9 cellular contexts compared by ENCODE assay signal in the genomic region with DNA sequence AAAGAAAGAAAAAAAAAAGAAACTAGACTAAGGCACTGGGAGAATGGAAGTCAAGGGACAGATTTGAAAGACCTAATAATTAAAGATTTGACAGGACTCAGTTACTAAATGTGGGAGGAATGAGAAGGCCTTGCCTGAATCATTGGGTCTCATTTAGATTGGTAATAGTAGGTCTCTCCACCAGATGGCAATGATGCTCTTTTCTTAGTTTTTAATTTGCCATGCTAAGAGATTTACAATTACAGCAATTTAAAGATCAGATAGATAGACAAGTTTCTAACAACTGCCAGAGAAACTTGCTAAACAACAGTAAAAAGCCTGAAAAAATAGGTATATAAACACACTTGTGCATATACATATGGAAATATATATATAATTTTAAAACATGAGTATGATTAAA. TPM values are rescaled to one million over a fixed set of nuclear protein-coding genes. Genes with fewer than 3 reads are reported as not detected.
DNase-seq lines count a peak whose midpoint lies in the region; ATAC-seq, FAIRE-seq and TF ChIP-seq lines count a peak whose summit lies in the region.
"Had no signal": no experiment of that assay in that cellular context is flagged by ENCODE, and none has a peak within 500 bp of the region (broad histone marks: within the 10 kb centered on the region; RNA-seq: fewer than 3 reads in every experiment).

No MANE protein-coding gene starts in this region.

- H3K4me2 ChIP-seq in Loucy (ENCODE audit: low read depth, low read length, poor library complexity, severe bottlenecking) (no peak overlapping the region), astrocyte (ENCODE audit: low read length) (no peak overlapping the region)
- H3K4me2 ChIP-seq: BLaER1 treated with 17β-estradiol and CSF1 and Interleukin-3, amounts not matched to agents 10 nM and 100 nM had no signal

- H3K9ac ChIP-seq in Loucy (ENCODE audit: low read depth, low read length, poor library complexity, severe bottlenecking) (no peak overlapping the region), astrocyte (ENCODE audit: low read length) (no peak overlapping the region)

- ATAC-seq in GM18909 (IDR thresholded peaks at IDR 0.05; ENCODE audit: poor library complexity, unreplicated experiment), result no peak

- no peak overlapping the region for H3K27ac Mint-ChIP-seq in astrocyte (ENCODE audit: unreplicated experiment)

- H4K20me1 ChIP-seq in Loucy (ENCODE audit: insufficient read depth, low read length, poor library complexity, severe bottlenecking), result no peaks in the 10 kb centered on the region
- no peaks in the 10 kb centered on the region for H4K20me1 ChIP-seq in astrocyte (ENCODE audit: insufficient read depth, low read length)
- H4K20me1 ChIP-seq: BLaER1 treated with 17β-estradiol and CSF1 and Interleukin-3, amounts not matched to agents 10 nM and 100 nM had no signal

- H2AFZ ChIP-seq in Loucy (ENCODE audit: low read length) (no peak overlapping the region), astrocyte (ENCODE audit: low read depth, low read length) (no peak overlapping the region)

- no peaks in the 10 kb centered on the region for H3K9me3 Mint-ChIP-seq in astrocyte (ENCODE audit: unreplicated experiment)

- no peaks in the 10 kb centered on the region for H3K4me1 Mint-ChIP-seq in astrocyte (ENCODE audit: low read depth, unreplicated experiment)

- no peak overlapping the region for H3K27ac ChIP-seq in astrocyte (ENCODE audit: low read depth, low read length)
- H3K27ac ChIP-seq: BLaER1 treated with 17β-estradiol and CSF1 and Interleukin-3, amounts not matched to agents 10 nM and 100 nM had no signal

- H3K4me1 ChIP-seq in Loucy (ENCODE audit: insufficient read depth, low read length, poor library complexity, severe bottlenecking) (no peaks in the 10 kb centered on the region), astrocyte (ENCODE audit: insufficient read depth, low read length) (no peaks in the 10 kb centered on the region)

- no peak overlapping the region for H3K4me3 ChIP-seq in Loucy (ENCODE audit: low read length, poor library complexity, severe bottlenecking)
- H3K4me3 ChIP-seq in astrocyte (ENCODE audit: insufficient read depth, low read depth, low read length), result no peak overlapping the region
- H3K4me3 ChIP-seq: BLaER1 treated with 17β-estradiol and CSF1 and Interleukin-3, amounts not matched to agents 10 nM and 100 nM had no signal

- H3K36me3 ChIP-seq in Loucy (ENCODE audit: insufficient read depth, low read length) (no peaks in the 10 kb centered on the region), astrocyte (ENCODE audit: insufficient read depth, low read length) (no peaks in the 10 kb centered on the region)

- H3F3A ChIP-seq in Loucy (ENCODE audit: low read depth), result 0 out of 2 replicates have a peak, but pooled peaks cover 6% of the 10 kb centered on the region

- TF ChIP-seq CTCF in Loucy (conservative IDR thresholded peaks at IDR 0.05; ENCODE audit: low read length) (peak; percentile 74), astrocyte (IDR thresholded peaks at IDR 0.05; ENCODE audit: insufficient read depth, low read depth, low read length) (peak; percentile 64)

- H3K79me2 ChIP-seq in Loucy (ENCODE audit: insufficient read depth, low read length) (no peaks in the 10 kb centered on the region), astrocyte (ENCODE audit: insufficient read depth, low read length) (no peaks in the 10 kb centered on the region)

- H3K9me3 ChIP-seq in Loucy (ENCODE audit: insufficient read depth, low read depth, low read length) (no peaks in the 10 kb centered on the region), astrocyte (ENCODE audit: insufficient read depth, low read depth, low read length) (no peaks in the 10 kb centered on the region)
- H3K9me3 ChIP-seq: BLaER1 treated with 17β-estradiol and CSF1 and Interleukin-3, amounts not matched to agents 10 nM and 100 nM had no signal

- no peaks in the 10 kb centered on the region for H3K9me2 ChIP-seq in Loucy (replicated peaks; ENCODE audit: low read depth, low read length)

- peak; percentile 68 for FAIRE-seq in astrocyte (lab: Jason Lieb, UNC)

- H3K27me3 Mint-ChIP-seq in astrocyte (ENCODE audit: low read depth, unreplicated experiment), result no peaks in the 10 kb centered on the region

- DNase-seq in DMS79 treated with DMSO at 0.1 percent for 48 hours (lab: John Stamatoyannopoulos, UW), result peak; percentile 9
- no peak for DNase-seq in DMS79 (lab: John Stamatoyannopoulos, UW)
- no peak for DNase-seq in astrocyte (ENCODE audit: low read depth)
- peak; percentile 65 for DNase-seq in kidney glomerular epithelial cell (lab: John Stamatoyannopoulos, UW)
- DNase-seq in stimulated activated CD4-positive, alpha-beta T cell treated with anti-CD3 and anti-CD28 coated beads, Interleukin-4, amount 100 ng/mL, for 1 hour, result no peak
- no peak for DNase-seq in activated T-cell treated with anti-CD3 and anti-CD28 coated beads, Interleukin-2, amount 50 U/mL, for 1 hour

- no peak overlapping the region for H3K4me3 Mint-ChIP-seq in astrocyte (ENCODE audit: unreplicated experiment)

- peaks cover 4% of the 10 kb centered on the region for H3K36me3 Mint-ChIP-seq in astrocyte (ENCODE audit: low read depth, unreplicated experiment)

- H3K27me3 ChIP-seq in Loucy (ENCODE audit: insufficient read depth, low read length, poor library complexity, severe bottlenecking), result no peaks in the 10 kb centered on the region
- no peaks in the 10 kb centered on the region for H3K27me3 ChIP-seq in astrocyte (ENCODE audit: insufficient read depth, low read length)
- H3K27me3 ChIP-seq: BLaER1 treated with 17β-estradiol and CSF1 and Interleukin-3, amounts not matched to agents 10 nM and 100 nM had no signal

RNA-seq across cellular contexts. Expression of a gene that starts 15.3 kb away (rescaled TPM):
- 17.2 and 18.5 TPM in 2 replicates for total RNA-seq in astrocyte

RNA-seq across cellular contexts. Expression of a gene that starts 15.5 kb away (rescaled TPM):
- total RNA-seq in astrocyte, result 21.0 and 21.4 TPM in 2 replicates

Comparison
In these comparisons a context has a peak if more than half of its experiments do, and no peak if none do; other contexts are left out.
1. DNase-seq: peak in DMS79 treated with DMSO at 0.1 percent for 48 hours (single experiment) and kidney glomerular epithelial cell (single experiment); none in DMS79 (single experiment), astrocyte (single experiment), stimulated activated CD4-positive, alpha-beta T cell treated with anti-CD3 and anti-CD28 coated beads, Interleukin-4, amount 100 ng/mL, for 1 hour (single experiment) and activated T-cell treated with anti-CD3 and anti-CD28 coated beads, Interleukin-2, amount 50 U/mL, for 1 hour (single experiment).